ENCODE assay signal across 1 cellular context in the genomic region with DNA sequence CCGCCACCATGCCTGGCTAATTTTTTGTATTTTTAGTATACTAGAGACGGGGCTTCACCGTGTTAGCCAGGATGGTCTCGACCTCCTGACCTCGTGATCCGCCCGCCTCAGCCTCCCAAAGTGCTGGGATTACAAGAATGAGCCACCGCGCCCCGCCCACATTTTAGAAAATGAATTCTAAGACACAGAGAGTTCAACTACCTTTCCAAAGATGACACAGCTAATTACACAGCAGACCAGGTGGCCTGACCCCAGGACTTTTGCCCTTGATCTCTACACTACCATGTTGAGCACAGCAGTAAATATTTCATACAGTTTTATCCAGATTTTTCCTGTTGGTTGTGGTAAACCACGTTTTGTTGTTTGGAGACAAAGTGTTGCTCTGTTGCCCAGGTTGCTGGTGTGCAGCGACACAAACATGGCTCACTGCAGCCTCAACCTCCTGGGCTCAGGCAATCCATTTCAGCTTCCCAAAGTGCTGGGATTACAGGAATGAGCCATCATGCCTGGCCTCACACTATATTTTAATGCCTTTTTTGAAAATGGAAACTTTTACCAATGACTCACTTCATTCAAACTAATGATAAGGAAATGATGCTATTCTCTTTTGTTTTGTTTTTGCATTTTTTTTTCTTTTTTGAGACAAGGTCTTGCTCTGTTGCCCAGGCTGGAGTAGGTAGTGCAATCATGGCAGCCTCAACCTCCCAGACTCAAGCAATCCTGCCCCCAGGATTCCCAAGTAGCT.
TF ChIP-seq lines count a peak whose summit lies in the region.

No MANE protein-coding gene starts in this region.

TF ChIP-seq in HepG2, 621 proteins besides CTCF, POLR2A, EP300 and RAD21:
- TF ChIP-seq ZNF121 (CRISPR knock-in tag; IDR thresholded peaks at IDR 0.05) = 0 out of 2 replicates have a peak, but pooled peaks have one; percentile 17
- TF ChIP-seq ZNF768 (CRISPR knock-in tag; IDR thresholded peaks at IDR 0.05) = peak; percentile 80
